ENCODE assay signal across 1 cellular context in the genomic region with DNA sequence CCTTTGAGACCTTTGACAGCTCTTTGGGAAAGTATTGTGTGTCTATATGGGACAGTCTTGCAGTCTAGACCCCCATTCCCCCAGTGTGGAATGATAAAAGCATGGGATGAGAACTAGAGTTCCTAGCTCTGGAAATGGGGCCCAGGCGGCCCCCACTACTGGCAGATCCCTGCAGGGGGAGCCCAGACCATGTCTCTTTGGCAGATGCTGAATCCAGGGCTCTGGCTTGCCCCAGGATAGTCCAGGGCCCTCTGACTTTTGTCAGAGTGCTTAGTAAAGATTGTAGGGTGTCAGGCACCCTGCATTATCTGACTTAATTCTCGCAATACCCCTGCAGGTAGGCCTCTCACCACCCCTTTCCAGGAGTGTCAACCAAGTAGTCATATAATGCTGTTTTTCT.
TF ChIP-seq lines count a peak whose summit lies in the region.

No MANE protein-coding gene starts in this region.

TF ChIP-seq in GM12878, 131 proteins besides CTCF, POLR2A, EP300 and RAD21 (continued from another document):
- TF ChIP-seq PRDM15 (CRISPR knock-in tag; IDR thresholded peaks at IDR 0.05) (no peak), RAD51 (IDR thresholded peaks at IDR 0.05) (no peak), SIX5 (IDR thresholded peaks at IDR 0.05; ENCODE audit: low read depth, low read length, severe bottlenecking) (no peak), SMC3 (IDR thresholded peaks at IDR 0.05; ENCODE audit: borderline replicate concordance, low read length) (no peak), HSF1 (IDR thresholded peaks at IDR 0.05; ENCODE audit: low read depth, low read length) (no peak), CBFB (IDR thresholded peaks at IDR 0.05; ENCODE audit: low read depth) (no peak), CHD4 (IDR thresholded peaks at IDR 0.05) (no peak), ASH2L (IDR thresholded peaks at IDR 0.05; ENCODE audit: borderline replicate concordance, low read depth) (no peak)
TF ChIP-seq in GM12878: peak in this region for 0.
